ENCODE assay signal across 9 cellular contexts in genomic region chr16:56311208-56312027, GRCh38.
A peak's percentile ranks its signal among the peaks of the same experiment; 100 is the strongest.
DNase-seq lines count a peak whose midpoint lies in the region; ATAC-seq lines count a peak whose summit lies in the region.
"Had no signal": no experiment of that assay in that cellular context is flagged by ENCODE, and none has a peak within 500 bp of the region (broad histone marks: within the 10 kb centered on the region; RNA-seq: fewer than 3 reads in every experiment).

No MANE protein-coding gene starts in this region.

- peak overlapping the region; percentile 76 for H3K27ac ChIP-seq in substantia nigra (ENCODE audit: low read depth, low read length, poor library complexity, severe bottlenecking)

- no peak for ATAC-seq in HG03442 (IDR thresholded peaks at IDR 0.05; ENCODE audit: unreplicated experiment)

- peak; percentile 57 for DNase-seq in activated effector memory CD4-positive, alpha-beta T cell treated with anti-CD3 and anti-CD28 coated beads, Interleukin-2, amount 50 U/mL, for 16 hours
- no peak for DNase-seq in activated effector memory CD4-positive, alpha-beta T cell treated with Interleukin-2 at 50 U/mL for 16 hours
- DNase-seq in NCI-H2081 treated with DMSO at 0.1 percent for 48 hours (lab: John Stamatoyannopoulos, UW) (peak; percentile 63), dermis blood vessel endothelial cell (peak; percentile 11), substantia nigra (lab: John Stamatoyannopoulos, UW) (peak in 1 of 49 donors; percentile 66), SW 1271 (lab: John Stamatoyannopoulos, UW) (no peak)
- no peak for DNase-seq in stimulated activated CD4-positive, alpha-beta T cell treated with anti-CD3 and anti-CD28 coated beads, Interleukin-12 subunit alpha, Interleukin-12 subunit beta, amount 100 ng/mL, for 4 hours
- DNase-seq: activated T-cell treated with anti-CD3 and anti-CD28 coated beads, Interleukin-2, amount 50 U/mL, for 1 hour had no signal

Comparison
In these comparisons a context has a peak if more than half of its experiments do, and no peak if none do; other contexts are left out.
1. DNase-seq: peak in activated effector memory CD4-positive, alpha-beta T cell treated with anti-CD3 and anti-CD28 coated beads, Interleukin-2, amount 50 U/mL, for 16 hours (single experiment), NCI-H2081 treated with DMSO at 0.1 percent for 48 hours (single experiment) and dermis blood vessel endothelial cell (single experiment); none in activated effector memory CD4-positive, alpha-beta T cell treated with Interleukin-2 at 50 U/mL for 16 hours (single experiment), stimulated activated CD4-positive, alpha-beta T cell treated with anti-CD3 and anti-CD28 coated beads, Interleukin-12 subunit alpha, Interleukin-12 subunit beta, amount 100 ng/mL, for 4 hours (single experiment) and SW 1271 (0 of 2).